In the genomic region with DNA sequence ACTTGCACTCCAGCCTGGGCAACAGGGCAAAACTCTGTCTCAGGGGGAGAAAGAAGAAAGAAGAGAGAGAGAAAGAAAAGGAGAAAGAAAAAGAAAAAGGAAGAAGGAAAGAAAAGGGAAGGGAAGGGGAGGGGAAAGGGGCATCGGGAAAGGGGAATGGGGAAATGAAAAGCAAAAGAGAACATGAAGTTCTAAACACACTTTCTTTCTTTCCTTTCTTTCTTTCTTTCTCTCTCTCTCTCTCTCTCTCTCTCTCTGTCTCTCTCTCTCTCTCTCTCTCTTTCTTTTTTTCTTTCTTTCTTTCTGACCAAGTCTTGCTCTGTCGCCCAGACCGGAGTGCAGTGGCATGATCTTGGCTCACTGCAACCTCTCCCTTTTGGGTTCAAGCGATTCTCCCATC, we compare ENCODE assay signal across 21 cellular contexts.
DNase-seq lines count a peak whose midpoint lies in the region; ATAC-seq lines count a peak whose summit lies in the region.
"Had no signal": no experiment of that assay in that cellular context is flagged by ENCODE, and none has a peak within 500 bp of the region (broad histone marks: within the 10 kb centered on the region; RNA-seq: fewer than 3 reads in every experiment).

No MANE protein-coding gene starts in this region.

- peaks cover 28% of the 10 kb centered on the region for H3K36me3 Mint-ChIP-seq in activated CD8-positive, alpha-beta memory T cell treated with anti-CD3 and anti-CD28 coated beads, Interleukin-2, amount 10 ng/mL, durations not matched to agents 7 days and 5 days
- H3K36me3 Mint-ChIP-seq in T-helper 17 cell (ENCODE audit: low read depth), result peaks cover 6% of the 10 kb centered on the region
- H3K36me3 Mint-ChIP-seq in stimulated activated effector memory CD8-positive, alpha-beta T cell treated with anti-CD3 and anti-CD28 coated beads, Interleukin-12 subunit alpha, Interleukin-12 subunit beta, amount 100 ng/mL, for 72 hours, result peaks cover 18% of the 10 kb centered on the region

- no peaks in the 10 kb centered on the region for H3K9me3 ChIP-seq in T-helper 17 cell (ENCODE audit: control insufficient read depth, low read length, poor library complexity, severe bottlenecking)
- H3K9me3 ChIP-seq: A549; BE2C; BLaER1 treated with 17β-estradiol and CSF1 and Interleukin-3, amounts not matched to agents 10 nM and 100 nM had no signal

- H3K27me3 Mint-ChIP-seq in activated CD8-positive, alpha-beta memory T cell treated with anti-CD3 and anti-CD28 coated beads, Interleukin-2, amount 10 ng/mL, durations not matched to agents 7 days and 5 days, result no peaks in the 10 kb centered on the region
- no peaks in the 10 kb centered on the region for H3K27me3 Mint-ChIP-seq in stimulated activated naive CD8-positive, alpha-beta T cell treated with anti-CD3 and anti-CD28 coated beads, Interleukin-15, amount 100 ng/mL, for 72 hours
- H3K27me3 Mint-ChIP-seq in T-helper 17 cell, result no peaks in the 10 kb centered on the region
- H3K27me3 Mint-ChIP-seq: CD4-positive, alpha-beta T cell; CD8-positive, alpha-beta memory T cell had no signal

- CTCF ChIA-PET in activated CD8-positive, alpha-beta memory T cell treated with anti-CD3 and anti-CD28 coated beads, Interleukin-2, amount 10 ng/mL, durations not matched to agents 7 days and 5 days (lab: Charles Lee), result interaction anchor here (1.6 kb wide), 1 partner anchor 130 kb away, joined by 3 read pairs; the partner anchor contains the start of gene DGLUCY

- peak overlapping the region; percentile 43 for H3K27ac Mint-ChIP-seq in activated CD8-positive, alpha-beta memory T cell treated with anti-CD3 and anti-CD28 coated beads, Interleukin-2, amount 10 ng/mL, durations not matched to agents 7 days and 5 days
- H3K27ac Mint-ChIP-seq in stimulated activated naive CD8-positive, alpha-beta T cell treated with anti-CD3 and anti-CD28 coated beads, Interleukin-15, amount 100 ng/mL, for 72 hours, result peak overlapping the region; percentile 14 to 76
- H3K27ac Mint-ChIP-seq in T-helper 17 cell, result no peak overlapping the region
- H3K27ac Mint-ChIP-seq in stimulated activated effector memory CD8-positive, alpha-beta T cell treated with anti-CD3 and anti-CD28 coated beads, Interleukin-12 subunit alpha, Interleukin-12 subunit beta, amount 100 ng/mL, for 72 hours, result peak overlapping the region; percentile 89
- H3K27ac Mint-ChIP-seq: CD4-positive, alpha-beta T cell had no signal

- no peaks in the 10 kb centered on the region for H3K9me3 Mint-ChIP-seq in activated CD8-positive, alpha-beta memory T cell treated with anti-CD3 and anti-CD28 coated beads, Interleukin-2, amount 10 ng/mL, durations not matched to agents 7 days and 5 days (ENCODE audit: low read depth)
- no peaks in the 10 kb centered on the region for H3K9me3 Mint-ChIP-seq in stimulated activated naive CD8-positive, alpha-beta T cell treated with anti-CD3 and anti-CD28 coated beads, Interleukin-15, amount 100 ng/mL, for 72 hours
- H3K9me3 Mint-ChIP-seq in stimulated activated effector memory CD8-positive, alpha-beta T cell treated with anti-CD3 and anti-CD28 coated beads, Interleukin-12 subunit alpha, Interleukin-12 subunit beta, amount 100 ng/mL, for 72 hours, result no peaks in the 10 kb centered on the region
- H3K9me3 Mint-ChIP-seq: CD14-positive monocyte; CD4-positive, alpha-beta T cell; CD8-positive, alpha-beta memory T cell had no signal

- H3K4me1 Mint-ChIP-seq in activated CD8-positive, alpha-beta memory T cell treated with anti-CD3 and anti-CD28 coated beads, Interleukin-2, amount 10 ng/mL, durations not matched to agents 7 days and 5 days, result peaks cover 9% of the 10 kb centered on the region
- peaks cover 15% of the 10 kb centered on the region for H3K4me1 Mint-ChIP-seq in stimulated activated naive CD8-positive, alpha-beta T cell treated with anti-CD3 and anti-CD28 coated beads, Interleukin-15, amount 100 ng/mL, for 72 hours
- peaks cover 16% of the 10 kb centered on the region for H3K4me1 Mint-ChIP-seq in T-helper 17 cell
- peaks cover 30% of the 10 kb centered on the region for H3K4me1 Mint-ChIP-seq in stimulated activated effector memory CD8-positive, alpha-beta T cell treated with anti-CD3 and anti-CD28 coated beads, Interleukin-12 subunit alpha, Interleukin-12 subunit beta, amount 100 ng/mL, for 72 hours

- no peak for ATAC-seq in activated CD8-positive, alpha-beta memory T cell treated with anti-CD3 and anti-CD28 coated beads, Interleukin-2, amount 10 ng/mL, durations not matched to agents 7 days and 5 days
- no peak for ATAC-seq in stimulated activated naive CD8-positive, alpha-beta T cell treated with anti-CD3 and anti-CD28 coated beads, Interleukin-15, amount 100 ng/mL, for 72 hours
- no peak for ATAC-seq in stimulated activated naive CD8-positive, alpha-beta T cell treated with anti-CD3 and anti-CD28 coated beads, Interleukin-15, Interleukin-2, amounts not matched to agents 100 U/mL and 50 U/mL, for 24 hours
- no peak for ATAC-seq in T-helper 17 cell
- no peak for ATAC-seq in stimulated activated effector memory CD8-positive, alpha-beta T cell treated with anti-CD3 and anti-CD28 coated beads, Interleukin-12 subunit alpha, Interleukin-12 subunit beta, amount 100 ng/mL, for 72 hours
- ATAC-seq: A549 had no signal

- DNase-seq in activated CD8-positive, alpha-beta memory T cell treated with anti-CD3 and anti-CD28 coated beads, Interleukin-2, amount 10 ng/mL, durations not matched to agents 7 days and 5 days, result no peak
- no peak for DNase-seq in activated CD8-positive, alpha-beta memory T cell treated with anti-CD3 and anti-CD28 coated beads, Interleukin-2, amount 50 U/mL, for 4 hours
- DNase-seq in stimulated activated naive CD8-positive, alpha-beta T cell treated with anti-CD3 and anti-CD28 coated beads, Interleukin-15, amount 100 ng/mL, for 72 hours, result no peak
- DNase-seq in stimulated activated naive CD8-positive, alpha-beta T cell treated with anti-CD3 and anti-CD28 coated beads, Interleukin-15, Interleukin-2, amounts not matched to agents 100 U/mL and 50 U/mL, for 24 hours, result no peak
- no peak for DNase-seq in T-helper 17 cell
- DNase-seq in stimulated activated effector memory CD8-positive, alpha-beta T cell treated with anti-CD3 and anti-CD28 coated beads, Interleukin-12 subunit alpha, Interleukin-12 subunit beta, amount 100 ng/mL, for 72 hours (ENCODE audit: low spot score in 2 of 2), result no peak
- DNase-seq in globus pallidus (ENCODE audit: low spot score), result no peak
- no peak for DNase-seq in DMS79 (lab: John Stamatoyannopoulos, UW)
- DNase-seq: 8988T; ACHN; AML-193; BE2C; CD4-positive, alpha-beta T cell; CD8-positive, alpha-beta memory T cell; DMS53; DND-41; GOT3; HCEC 1CT had no signal

- no peak overlapping the region for H3K4me3 Mint-ChIP-seq in activated CD8-positive, alpha-beta memory T cell treated with anti-CD3 and anti-CD28 coated beads, Interleukin-2, amount 10 ng/mL, durations not matched to agents 7 days and 5 days
- no peak overlapping the region for H3K4me3 Mint-ChIP-seq in stimulated activated naive CD8-positive, alpha-beta T cell treated with anti-CD3 and anti-CD28 coated beads, Interleukin-15, amount 100 ng/mL, for 72 hours
- peak overlapping the region; percentile 73 for H3K4me3 Mint-ChIP-seq in T-helper 17 cell
- H3K4me3 Mint-ChIP-seq in stimulated activated effector memory CD8-positive, alpha-beta T cell treated with anti-CD3 and anti-CD28 coated beads, Interleukin-12 subunit alpha, Interleukin-12 subunit beta, amount 100 ng/mL, for 72 hours, result no peak overlapping the region
- H3K4me3 Mint-ChIP-seq: CD14-positive monocyte; CD4-positive, alpha-beta T cell; CD8-positive, alpha-beta memory T cell had no signal
